8 cellular contexts compared by ENCODE assay signal in genomic region chr12:93380480-93381121, GRCh38. TPM values are rescaled to one million over a fixed set of nuclear protein-coding genes. Genes with fewer than 3 reads are reported as not detected.
DNase-seq lines count a peak whose midpoint lies in the region; ATAC-seq, FAIRE-seq and TF ChIP-seq lines count a peak whose summit lies in the region.

No MANE protein-coding gene starts in this region.

- H3K27ac ChIP-seq in kidney (ENCODE audit: low read depth in 2 of 2, low read length in 2 of 2), result peak overlapping the region; percentile 38 to 95

- no peaks in the 10 kb centered on the region for H3K9me3 Mint-ChIP-seq in activated naive CD8-positive, alpha-beta T cell treated with anti-CD3 and anti-CD28 coated beads for 36 hours
- H3K9me3 Mint-ChIP-seq in type B pancreatic cell, result peaks cover 5% of the 10 kb centered on the region

- no peaks in the 10 kb centered on the region for H3K36me3 ChIP-seq in kidney (ENCODE audit: control insufficient read depth in 1 of 2, insufficient read depth in 2 of 2, low read length in 2 of 2)

- peaks cover 10 to 11% of the 10 kb centered on the region in 2 donors for H3K4me1 ChIP-seq in kidney (ENCODE audit: control insufficient read depth in 1 of 2, insufficient read depth in 1 of 2, low read depth in 1 of 2, low read length in 2 of 2)

- no peak for ATAC-seq in GM19397 (IDR thresholded peaks at IDR 0.05; ENCODE audit: unreplicated experiment)

- H3K4me3 ChIP-seq in kidney (ENCODE audit: low read length in 2 of 2), result peak overlapping the region; percentile 95 to 100

- intact Hi-C loops in kidney (cut with DNase I), result loop anchor here (10.0 kb wide), 1 partner anchor 376 kb away; no protein-coding TSS in a partner anchor

- no peak for FAIRE-seq in kidney (lab: Jason Lieb, UNC)

- peak overlapping the region; percentile 64 for H3K27ac Mint-ChIP-seq in activated naive CD8-positive, alpha-beta T cell treated with anti-CD3 and anti-CD28 coated beads for 36 hours
- H3K27ac Mint-ChIP-seq in type B pancreatic cell, result peak overlapping the region; percentile 95

- H3K27me3 Mint-ChIP-seq in activated naive CD8-positive, alpha-beta T cell treated with anti-CD3 and anti-CD28 coated beads for 36 hours, result no peaks in the 10 kb centered on the region
- H3K27me3 Mint-ChIP-seq in type B pancreatic cell, result no peaks in the 10 kb centered on the region

- peak overlapping the region; percentile 100 for H3K4me3 Mint-ChIP-seq in activated naive CD8-positive, alpha-beta T cell treated with anti-CD3 and anti-CD28 coated beads for 36 hours
- H3K4me3 Mint-ChIP-seq in type B pancreatic cell, result peak overlapping the region; percentile 99

- H3K4me1 Mint-ChIP-seq in activated naive CD8-positive, alpha-beta T cell treated with anti-CD3 and anti-CD28 coated beads for 36 hours, result peaks cover 40% of the 10 kb centered on the region
- peaks cover 44% of the 10 kb centered on the region for H3K4me1 Mint-ChIP-seq in type B pancreatic cell (ENCODE audit: unreplicated experiment)

- H3K9me3 ChIP-seq in kidney (ENCODE audit: control insufficient read depth in 1 of 2, low read length in 2 of 2), result no peaks in the 10 kb centered on the region

- H3K36me3 Mint-ChIP-seq in activated naive CD8-positive, alpha-beta T cell treated with anti-CD3 and anti-CD28 coated beads for 36 hours, result peaks cover 42% of the 10 kb centered on the region
- H3K36me3 Mint-ChIP-seq in type B pancreatic cell, result peaks cover 21% of the 10 kb centered on the region

- peak; percentile 20 for TF ChIP-seq CTCF in kidney (IDR thresholded peaks at IDR 0.05; ENCODE audit: borderline replicate concordance, extremely low read depth, insufficient read depth)
- TF ChIP-seq CTCF in type B pancreatic cell (conservative IDR thresholded peaks at IDR 0.05), result peak; percentile 51

- DNase-seq in EH (ENCODE audit: low read depth) (peak; percentile 43), LHCN-M2 (ENCODE audit: low read depth) (peak; percentile 34), kidney (no peak), type B pancreatic cell (ENCODE audit: extremely low spot score, unreplicated experiment) (no peak)
- no peak for DNase-seq in activated naive CD8-positive, alpha-beta T cell treated with anti-CD3 and anti-CD28 coated beads for 36 hours
- no peak for DNase-seq in central memory CD4-positive, alpha-beta T cell
- no peak for DNase-seq in stimulated activated CD4-positive, alpha-beta T cell treated with anti-CD3 and anti-CD28 coated beads, Interleukin-15, amount 100 ng/mL, for 24 hours

- peak overlapping the region; percentile 80 to 98 for H3K9ac ChIP-seq in kidney (ENCODE audit: low read length in 2 of 2)

RNA-seq across cellular contexts. Expression of gene NUDT4, which starts 2.9 kb away (rescaled TPM):
- total RNA-seq in LHCN-M2 (2014; rRNA removed) (35.2 and 38.3 TPM in 2 replicates), kidney (127 TPM), type B pancreatic cell (ENCODE audit: low replicate concordance) (89.8 and 172 TPM in 2 replicates)
- 13.1 TPM for polyA plus RNA-seq in LHCN-M2 (2012)
- total RNA-seq in activated naive CD8-positive, alpha-beta T cell treated with anti-CD3 and anti-CD28 coated beads for 36 hours, result 10 to 100 TPM; 77.2 to 85.5 TPM
- 104 TPM for polyA plus RNA-seq in kidney (ENCODE audit: insufficient read depth, low read depth, low replicate concordance)

Comparison
In these comparisons a context has a peak if more than half of its experiments do, and no peak if none do; other contexts are left out.
1. DNase-seq: peak in EH (single experiment) and LHCN-M2 (single experiment); none in activated naive CD8-positive, alpha-beta T cell treated with anti-CD3 and anti-CD28 coated beads for 36 hours (single experiment), kidney (single experiment), type B pancreatic cell (single experiment), central memory CD4-positive, alpha-beta T cell (single experiment) and stimulated activated CD4-positive, alpha-beta T cell treated with anti-CD3 and anti-CD28 coated beads, Interleukin-15, amount 100 ng/mL, for 24 hours (single experiment).